2 cellular contexts compared by ENCODE assay signal in genomic region chr5:151683936-151684586, GRCh38.
TF ChIP-seq lines count a peak whose summit lies in the region.

No MANE protein-coding gene starts in this region.

TF ChIP-seq in HepG2, 621 proteins besides CTCF, POLR2A, EP300 and RAD21:
- TF ChIP-seq SETDB1 (CRISPR knock-in tag; IDR thresholded peaks at IDR 0.05; ENCODE audit: borderline replicate concordance) = no peak
- TF ChIP-seq KLF11 (CRISPR knock-in tag; IDR thresholded peaks at IDR 0.05) = no peak
- no peak for TF ChIP-seq ZFAT (CRISPR knock-in tag; conservative IDR thresholded peaks at IDR 0.05)
- no peak for TF ChIP-seq ZNF557 (CRISPR knock-in tag; IDR thresholded peaks at IDR 0.05)
- no peak for TF ChIP-seq HDAC6 (IDR thresholded peaks at IDR 0.05; ENCODE audit: low read depth, low read length)
- no peak for TF ChIP-seq ATF1 (CRISPR knock-in tag; IDR thresholded peaks at IDR 0.05)
- no peak for TF ChIP-seq ZNF296 (CRISPR knock-in tag; conservative IDR thresholded peaks at IDR 0.05)
- TF ChIP-seq ZNF75D (CRISPR knock-in tag; IDR thresholded peaks at IDR 0.05; ENCODE audit: borderline replicate concordance) = no peak
- no peak for TF ChIP-seq THAP8 (CRISPR knock-in tag; IDR thresholded peaks at IDR 0.05; ENCODE audit: borderline replicate concordance)
- TF ChIP-seq ZNF253 (CRISPR knock-in tag; IDR thresholded peaks at IDR 0.05; ENCODE audit: borderline replicate concordance) = no peak
- no peak for TF ChIP-seq HDAC2 (CRISPR knock-in tag; IDR thresholded peaks at IDR 0.05)
TF ChIP-seq in HepG2: peak in this region for 0.

TF ChIP-seq in neural cell, 6 proteins besides CTCF, POLR2A, EP300 and RAD21:
- TF ChIP-seq POLR2AphosphoS5 (IDR thresholded peaks at IDR 0.05) = no peak
- no peak for TF ChIP-seq SMC3 (conservative IDR thresholded peaks at IDR 0.05; ENCODE audit: poor library complexity)
- TF ChIP-seq TAF1 (IDR thresholded peaks at IDR 0.05; ENCODE audit: low read depth) = no peak
- TF ChIP-seq MXI1 (conservative IDR thresholded peaks at IDR 0.05; ENCODE audit: poor library complexity, severe bottlenecking) = no peak
- TF ChIP-seq REST (IDR thresholded peaks at IDR 0.05; ENCODE audit: borderline replicate concordance) = no peak
